In the genomic region with DNA sequence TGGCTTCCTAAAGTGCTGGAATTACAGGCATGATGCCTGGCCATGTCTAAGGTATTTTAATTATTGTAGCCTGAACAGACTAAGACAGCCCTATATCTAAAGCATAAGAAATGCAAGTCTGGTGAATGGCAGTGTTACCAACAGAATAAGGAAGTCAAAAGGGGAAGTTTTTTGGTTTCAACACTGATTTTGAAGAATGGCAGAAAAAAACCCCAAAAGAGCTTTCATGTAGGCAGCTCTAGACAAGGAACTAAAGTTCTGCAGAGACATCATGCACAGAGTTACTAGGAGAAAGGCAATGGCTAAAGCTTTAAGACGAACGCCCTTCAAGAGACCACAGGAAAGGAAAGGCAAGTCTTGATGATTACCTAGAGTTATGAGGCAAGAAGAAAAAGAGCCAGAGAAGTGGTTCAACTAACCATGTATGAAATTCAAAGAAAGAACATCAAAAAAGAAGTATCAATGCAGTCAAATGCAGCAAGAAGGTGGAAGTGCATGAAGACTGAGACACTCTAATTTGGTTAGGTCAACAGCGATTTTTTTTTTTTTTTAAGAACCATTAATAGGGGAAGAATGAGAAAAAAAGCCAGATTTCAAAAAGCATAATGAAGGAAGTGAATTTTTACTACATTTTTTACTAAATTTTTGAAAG, we compare ENCODE assay signal across 1 cellular context.
TF ChIP-seq lines count a peak whose summit lies in the region.

No MANE protein-coding gene starts in this region.

TF ChIP-seq in SK-N-SH, 30 proteins besides CTCF, POLR2A, EP300 and RAD21 (continued from another document):
- no peak for TF ChIP-seq SMC3 (IDR thresholded peaks at IDR 0.05; ENCODE audit: low read depth, low read length)
- TF ChIP-seq, protein P1, sequence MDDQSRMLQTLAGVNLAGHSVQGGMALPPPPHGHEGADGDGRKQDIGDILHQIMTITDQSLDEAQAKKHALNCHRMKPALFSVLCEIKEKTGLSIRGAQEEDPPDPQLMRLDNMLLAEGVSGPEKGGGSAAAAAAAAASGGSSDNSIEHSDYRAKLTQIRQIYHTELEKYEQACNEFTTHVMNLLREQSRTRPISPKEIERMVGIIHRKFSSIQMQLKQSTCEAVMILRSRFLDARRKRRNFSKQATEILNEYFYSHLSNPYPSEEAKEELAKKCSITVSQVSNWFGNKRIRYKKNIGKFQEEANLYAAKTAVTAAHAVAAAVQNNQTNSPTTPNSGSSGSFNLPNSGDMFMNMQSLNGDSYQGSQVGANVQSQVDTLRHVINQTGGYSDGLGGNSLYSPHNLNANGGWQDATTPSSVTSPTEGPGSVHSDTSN (IDR thresholded peaks at IDR 0.05): no peak
- TF ChIP-seq SIN3A (IDR thresholded peaks at IDR 0.05; ENCODE audit: borderline replicate concordance, low read depth, low read length): no peak
